ENCODE assay signal across 12 cellular contexts in genomic region chrX:44223150-44223549, GRCh38.
DNase-seq lines count a peak whose midpoint lies in the region; TF ChIP-seq lines count a peak whose summit lies in the region.
"Had no signal": no experiment of that assay in that cellular context is flagged by ENCODE, and none has a peak within 500 bp of the region (broad histone marks: within the 10 kb centered on the region; RNA-seq: fewer than 3 reads in every experiment).

No MANE protein-coding gene starts in this region.

- H3K27ac ChIP-seq in VCaP (peak overlapping the region; percentile 57), transverse colon (peak overlapping the region; percentile 16 to 52 (median 42))

- no peaks in the 10 kb centered on the region for H3K9me3 Mint-ChIP-seq in activated T-cell treated with anti-CD3 and anti-CD28 coated beads, Interleukin-2, amount 50 U/mL, for 24 hours
- H3K9me3 Mint-ChIP-seq: natural killer cell had no signal

- no peaks in the 10 kb centered on the region for H3K36me3 ChIP-seq in transverse colon

- H3K27me3 ChIP-seq in transverse colon: no peaks in the 10 kb centered on the region

- H3K4me3 Mint-ChIP-seq in activated T-cell treated with anti-CD3 and anti-CD28 coated beads, Interleukin-2, amount 50 U/mL, for 24 hours: no peak overlapping the region
- H3K4me3 Mint-ChIP-seq: activated naive CD8-positive, alpha-beta T cell; natural killer cell had no signal

- no peaks in the 10 kb centered on the region for H3K36me3 Mint-ChIP-seq in activated T-cell treated with anti-CD3 and anti-CD28 coated beads, Interleukin-2, amount 50 U/mL, for 24 hours (ENCODE audit: low read depth)
- H3K36me3 Mint-ChIP-seq: activated naive CD8-positive, alpha-beta T cell; natural killer cell had no signal

- H3K4me3 ChIP-seq in fibroblast of the aortic adventitia (ENCODE audit: low read depth, low read length) (no peak overlapping the region), transverse colon (no peak overlapping the region)

- H3K9me3 ChIP-seq in transverse colon: no peaks in the 10 kb centered on the region

- 13% methylated on average over 2 of the region's 2 CpGs; no CpG with 5 or more reads in 1 of the 2 donors for WGBS in transverse colon (ENCODE audit: low coverage in 1 of 2), 2 donors

- TF ChIP-seq CTCF in VCaP (conservative IDR thresholded peaks at IDR 0.05) (no peak), fibroblast of the aortic adventitia (IDR thresholded peaks at IDR 0.05; ENCODE audit: insufficient read depth, low read length) (no peak), transverse colon (IDR thresholded peaks at IDR 0.05) (no peak)

- intact Hi-C loops in transverse colon (cut with DNase I; ENCODE audit: low total_unique reads): no loop called here

- no peak overlapping the region for H3K27ac Mint-ChIP-seq in activated T-cell treated with anti-CD3 and anti-CD28 coated beads, Interleukin-2, amount 50 U/mL, for 24 hours
- H3K27ac Mint-ChIP-seq: activated naive CD8-positive, alpha-beta T cell; natural killer cell had no signal

- no peak for TF ChIP-seq EP300 in transverse colon (IDR thresholded peaks at IDR 0.05; ENCODE audit: low read depth)

- H3K27me3 Mint-ChIP-seq in activated T-cell treated with anti-CD3 and anti-CD28 coated beads, Interleukin-2, amount 50 U/mL, for 24 hours: peaks cover 11% of the 10 kb centered on the region
- H3K27me3 Mint-ChIP-seq: activated naive CD8-positive, alpha-beta T cell had no signal

- in situ Hi-C loops in transverse colon (cut with MboI; ENCODE audit: low pct_ligation_motif_present in 1 of 4, low pct_unique_long_range_greater_than_20kb in 1 of 4, low sequenced_read_pairs in 3 of 4): no loop called here

- H3K4me1 Mint-ChIP-seq in activated T-cell treated with anti-CD3 and anti-CD28 coated beads, Interleukin-2, amount 50 U/mL, for 24 hours (ENCODE audit: low read depth): no peaks in the 10 kb centered on the region
- H3K4me1 Mint-ChIP-seq: natural killer cell had no signal

- peaks cover 0 to 6% (median 2%) of the 10 kb centered on the region in 4 donors for H3K4me1 ChIP-seq in transverse colon

- TF ChIP-seq POLR2A in transverse colon (IDR thresholded peaks at IDR 0.05): no peak

- DNase-seq in HPDE6-E6E7 (ENCODE audit: extremely low spot score) (peak; percentile 42), fibroblast of the aortic adventitia (ENCODE audit: low read depth) (peak; percentile 49), transverse colon (peak; percentile 58), SK-N-DZ (ENCODE audit: low spot score) (no peak), NOMO-1 treated with dmso at 0.1 percent for 144 hours (lab: John Stamatoyannopoulos, UW; ENCODE audit: unreplicated experiment) (no peak)
- DNase-seq in activated T-cell treated with anti-CD3 and anti-CD28 coated beads, Interleukin-2, amount 50 U/mL, for 24 hours: no peak
- DNase-seq: activated CD4-positive, alpha-beta T cell treated with anti-CD3 and anti-CD28 coated beads, Interleukin-2, amount 50 U/mL, for 48 hours; natural killer cell; NCI-H1048; NCI-H510A treated with DMSO at 0.1 percent for 48 hours had no signal

Comparison
In these comparisons a context has a peak if more than half of its experiments do, and no peak if none do; other contexts are left out.
1. DNase-seq: peak in HPDE6-E6E7 (single experiment), fibroblast of the aortic adventitia (single experiment) and transverse colon (single experiment); none in activated T-cell treated with anti-CD3 and anti-CD28 coated beads, Interleukin-2, amount 50 U/mL, for 24 hours (single experiment), SK-N-DZ (single experiment) and NOMO-1 treated with dmso at 0.1 percent for 144 hours (single experiment).